ENCODE assay signal across 27 cellular contexts in the genomic region with DNA sequence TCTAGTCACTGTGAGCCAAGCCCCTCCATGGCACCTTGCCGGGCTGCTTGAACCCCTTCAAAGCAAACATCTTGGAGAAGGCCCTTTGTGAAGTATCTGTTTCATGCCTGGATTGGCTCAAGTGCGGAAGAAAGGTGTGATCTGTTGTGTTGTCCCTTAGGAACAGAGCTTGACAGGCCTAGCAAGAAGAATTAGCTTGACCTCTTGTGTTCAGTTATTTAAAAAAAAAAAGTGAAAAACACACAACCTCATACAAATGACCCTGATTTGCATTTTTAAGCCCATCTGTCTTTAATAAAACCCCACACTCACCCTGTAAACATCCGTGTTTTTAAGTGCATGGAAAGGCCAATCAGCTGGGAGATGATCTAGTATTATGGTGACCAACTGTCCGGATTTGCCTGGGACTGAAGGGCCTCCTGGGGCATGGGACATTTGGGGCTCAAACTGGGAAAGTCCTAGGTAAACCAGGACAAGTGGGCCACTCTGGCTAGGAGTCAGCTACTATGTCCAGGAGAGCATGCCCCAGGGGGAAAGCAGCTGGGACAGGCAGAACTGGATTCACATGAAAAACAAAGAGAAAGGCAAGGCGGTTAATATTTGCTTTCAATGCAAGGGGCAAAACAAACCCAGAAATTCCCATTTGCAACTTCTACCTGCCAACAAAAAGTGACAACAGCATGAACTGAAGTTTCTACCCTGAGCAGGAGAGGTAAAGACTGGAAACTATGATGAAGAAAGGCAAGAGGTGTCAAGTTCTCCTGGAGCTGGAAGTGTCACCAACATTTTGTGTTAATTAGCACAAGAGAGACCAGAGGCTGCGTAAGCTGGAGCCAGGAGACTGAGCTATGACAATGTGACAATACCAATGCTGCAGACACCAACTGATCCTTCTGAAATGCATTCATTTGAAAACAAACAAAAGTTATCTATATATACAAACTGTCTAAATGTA.
A peak's percentile ranks its signal among the peaks of the same experiment; 100 is the strongest.
DNase-seq lines count a peak whose midpoint lies in the region; ATAC-seq lines count a peak whose summit lies in the region.
"Had no signal": no experiment of that assay in that cellular context is flagged by ENCODE, and none has a peak within 500 bp of the region (broad histone marks: within the 10 kb centered on the region; RNA-seq: fewer than 3 reads in every experiment).

No MANE protein-coding gene starts in this region.

- CTCF ChIA-PET in CD8-positive, alpha-beta memory T cell (lab: Charles Lee): no interaction called here

- H2BK5ac ChIP-seq in mesenchymal stem cell (ENCODE audit: low read depth, low read length, poor library complexity, severe bottlenecking): no peak overlapping the region

- no peak overlapping the region for H4K91ac ChIP-seq in mesenchymal stem cell (ENCODE audit: low read length)

- peaks cover 0 to 5% of the 10 kb centered on the region in 2 donors for H3K27me3 Mint-ChIP-seq in CD8-positive, alpha-beta memory T cell
- H3K27me3 Mint-ChIP-seq: activated B cell treated with CpG ODN at 0.5 μM for 24 hours; B cell; stimulated activated naive B cell treated with anti-CD40 and anti-IgM and Interleukin-4, amounts not matched to agents 10 μg/mL and 1 μg/mL and 100 μg/mL, for 72 hours had no signal

- H3K4me2 ChIP-seq in mesenchymal stem cell (ENCODE audit: low read length, poor library complexity, severe bottlenecking): no peak overlapping the region

- H2BK120ac ChIP-seq in mesenchymal stem cell (ENCODE audit: low read depth, low read length): no peak overlapping the region

- no peak for ATAC-seq in left lobe of liver
- ATAC-seq: foreskin keratinocyte; heart left ventricle; lower lobe of right lung; PC-3; sciatic nerve; stimulated activated naive B cell treated with anti-CD40 and anti-IgM and Interleukin-4, amounts not matched to agents 10 μg/mL and 1 μg/mL and 100 μg/mL, for 72 hours had no signal

- H3K27ac ChIP-seq in mesenchymal stem cell (ENCODE audit: low read length, poor library complexity, severe bottlenecking): no peak overlapping the region
- H3K27ac ChIP-seq in CD8-positive, alpha-beta memory T cell (ENCODE audit: low read depth, low read length): no peak overlapping the region
- H3K27ac ChIP-seq: adrenal gland, epithelial cell of prostate, foreskin keratinocyte, heart left ventricle, lower lobe of right lung had no signal

- 93% methylated on average over 5 of the region's 6 CpGs for WGBS in mesenchymal stem cell

- no peak overlapping the region for H3K14ac ChIP-seq in mesenchymal stem cell (ENCODE audit: low read length in 2 of 2)

- H3K4me3 ChIP-seq in adipocyte (ENCODE audit: low read length) (no peak overlapping the region), mesenchymal stem cell (ENCODE audit: insufficient read depth in 1 of 2, low read depth in 1 of 2, low read length in 2 of 2) (no peak overlapping the region)
- H3K4me3 ChIP-seq in CD8-positive, alpha-beta memory T cell (ENCODE audit: low read length): no peak overlapping the region
- H3K4me3 ChIP-seq: adrenal gland, heart left ventricle, lower lobe of right lung had no signal

- peak overlapping the region in 1 of 8 donors; percentile 59 for H3K27ac Mint-ChIP-seq in CD8-positive, alpha-beta memory T cell
- H3K27ac Mint-ChIP-seq: activated B cell treated with CpG ODN at 0.5 μM for 24 hours; B cell; stimulated activated naive B cell treated with anti-CD40 and anti-IgM and Interleukin-4, amounts not matched to agents 10 μg/mL and 1 μg/mL and 100 μg/mL, for 72 hours had no signal

- H3K4me3 Mint-ChIP-seq in CD8-positive, alpha-beta memory T cell: no peak overlapping the region
- H3K4me3 Mint-ChIP-seq: activated B cell treated with CpG ODN at 0.5 μM for 24 hours; B cell; stimulated activated naive B cell treated with anti-CD40 and anti-IgM and Interleukin-4, amounts not matched to agents 10 μg/mL and 1 μg/mL and 100 μg/mL, for 72 hours had no signal

- H3K9me3 ChIP-seq in adipocyte (ENCODE audit: control insufficient read depth, low read length) (no peaks in the 10 kb centered on the region), mesenchymal stem cell (ENCODE audit: control insufficient read depth, low read length) (no peaks in the 10 kb centered on the region)
- no peaks in the 10 kb centered on the region for H3K9me3 ChIP-seq in CD8-positive, alpha-beta memory T cell (ENCODE audit: low read length)
- H3K9me3 ChIP-seq: adrenal gland, heart left ventricle, lower lobe of right lung had no signal

- no peak overlapping the region for H3K23ac ChIP-seq in mesenchymal stem cell (ENCODE audit: low read length in 2 of 2)

- H2AFZ ChIP-seq in mesenchymal stem cell (ENCODE audit: low read depth, low read length): no peak overlapping the region

- H2AK5ac ChIP-seq in mesenchymal stem cell (ENCODE audit: low read length, severe bottlenecking): peak overlapping the region; percentile 54

- no peaks in the 10 kb centered on the region for H3K36me3 Mint-ChIP-seq in CD8-positive, alpha-beta memory T cell

- H3K36me3 ChIP-seq in adipocyte (ENCODE audit: control insufficient read depth, insufficient read depth, low read length, severe bottlenecking) (no peaks in the 10 kb centered on the region), mesenchymal stem cell (ENCODE audit: control insufficient read depth in 1 of 2, insufficient read depth in 2 of 2, low read depth in 1 of 2, low read length in 2 of 2) (peaks cover 0 to 3% of the 10 kb centered on the region in 2 experiments)
- no peaks in the 10 kb centered on the region for H3K36me3 ChIP-seq in CD8-positive, alpha-beta memory T cell (ENCODE audit: insufficient read depth, low read length)
- H3K36me3 ChIP-seq: adrenal gland, heart left ventricle, lower lobe of right lung had no signal

- H3K4me1 ChIP-seq in adipocyte (ENCODE audit: control insufficient read depth, insufficient read depth, low read length) (peaks cover 21% of the 10 kb centered on the region), mesenchymal stem cell (ENCODE audit: control insufficient read depth, insufficient read depth, low read depth, low read length) (peaks cover 14% of the 10 kb centered on the region)
- H3K4me1 ChIP-seq in CD8-positive, alpha-beta memory T cell (ENCODE audit: insufficient read depth, low read length): no peaks in the 10 kb centered on the region
- H3K4me1 ChIP-seq: adrenal gland, foreskin keratinocyte, lower lobe of right lung had no signal

- DNase-seq in SIG-M5 treated with dmso at 0.1 percent for 504 hours (lab: John Stamatoyannopoulos, UW; ENCODE audit: unreplicated experiment): peak; percentile 31
- no peak for DNase-seq in SIG-M5 (lab: John Stamatoyannopoulos, UW)
- peak; percentile 10 for DNase-seq in adipocyte (ENCODE audit: low read depth)
- no peak for DNase-seq in mesenchymal stem cell
- no peak for DNase-seq in stimulated activated CD4-positive, alpha-beta T cell treated with anti-CD3 and anti-CD28 coated beads, Interleukin-15, amount 100 ng/mL, for 24 hours
- no peak for DNase-seq in left lobe of liver (ENCODE audit: low spot score)
- DNase-seq in NCI-H187 (lab: John Stamatoyannopoulos, UW): no peak
- no peak for DNase-seq in CD8-positive, alpha-beta memory T cell
- DNase-seq: activated B cell treated with CpG ODN at 0.5 μM for 24 hours; activated CD4-positive, alpha-beta T cell treated with anti-CD3 and anti-CD28 coated beads, Interleukin-2, amount 50 U/mL, for 1 hour; activated T-cell treated with anti-CD3 and anti-CD28 coated beads, Interleukin-2, amount 50 U/mL, for 48 hours; adrenal gland; effector CD4-positive, alpha-beta T cell; foreskin keratinocyte; heart left ventricle; KG1; kidney glomerular epithelial cell; lower lobe of right lung; NCI-H1417 treated with DMSO at 0.1 percent for 48 hours; NCI-H2107; NCI-H510A treated with DMSO at 0.1 percent for 48 hours; PC-3; SHP77; stimulated activated naive B cell treated with anti-CD40 and anti-IgM and Interleukin-4, amounts not matched to agents 10 μg/mL and 1 μg/mL and 100 μg/mL, for 72 hours had no signal

- H3K4me1 Mint-ChIP-seq in CD8-positive, alpha-beta memory T cell: no peaks in the 10 kb centered on the region

- peaks cover 48% of the 10 kb centered on the region for H3K79me1 ChIP-seq in mesenchymal stem cell (replicated peaks; ENCODE audit: low read length, poor library complexity, severe bottlenecking)

- no peak overlapping the region for H3K4ac ChIP-seq in mesenchymal stem cell (ENCODE audit: low read depth in 1 of 2, low read length in 2 of 2)

- no peak overlapping the region for H2BK12ac ChIP-seq in mesenchymal stem cell (ENCODE audit: low read length in 2 of 2)

- POLR2A ChIA-PET in CD8-positive, alpha-beta memory T cell (lab: Charles Lee): no interaction called here

- H3K9me3 Mint-ChIP-seq in CD8-positive, alpha-beta memory T cell: peaks cover 0 to 1% (median 0%) of the 10 kb centered on the region in 5 donors

- H3K9ac ChIP-seq in adipocyte (ENCODE audit: low read length): no peak overlapping the region
- no peak overlapping the region for H3K9ac ChIP-seq in mesenchymal stem cell (ENCODE audit: low read length)

- no peak overlapping the region for H4K8ac ChIP-seq in mesenchymal stem cell (ENCODE audit: low read length)

- H3K18ac ChIP-seq in mesenchymal stem cell (ENCODE audit: low read depth in 1 of 2, low read length in 2 of 2): no peak overlapping the region

- no peak overlapping the region for H2BK15ac ChIP-seq in mesenchymal stem cell (ENCODE audit: low read depth, poor library complexity, severe bottlenecking)

- H3K27me3 ChIP-seq in adipocyte (replicated peaks; ENCODE audit: control insufficient read depth, insufficient read depth, low read length) (no peaks in the 10 kb centered on the region), mesenchymal stem cell (ENCODE audit: control insufficient read depth in 1 of 2, insufficient read depth in 1 of 2, low read length in 2 of 2) (peaks cover 0 to 15% of the 10 kb centered on the region in 2 experiments)
- no peaks in the 10 kb centered on the region for H3K27me3 ChIP-seq in CD8-positive, alpha-beta memory T cell (ENCODE audit: insufficient read depth, low read length, poor library complexity, severe bottlenecking)
- H3K27me3 ChIP-seq: adrenal gland, foreskin keratinocyte had no signal

Comparison
In these comparisons a context has a peak if more than half of its experiments do, and no peak if none do; other contexts are left out.
1. DNase-seq: peak in SIG-M5 treated with dmso at 0.1 percent for 504 hours (single experiment) and adipocyte (single experiment); none in SIG-M5 (single experiment), mesenchymal stem cell (single experiment), stimulated activated CD4-positive, alpha-beta T cell treated with anti-CD3 and anti-CD28 coated beads, Interleukin-15, amount 100 ng/mL, for 24 hours (single experiment), left lobe of liver (single experiment), NCI-H187 (0 of 2) and CD8-positive, alpha-beta memory T cell (0 of 5).